Comparison of ENCODE assay signal across 26 cellular contexts in genomic region chr6:169490830-169491229, GRCh38.
DNase-seq lines count a peak whose midpoint lies in the region; ATAC-seq, FAIRE-seq and TF ChIP-seq lines count a peak whose summit lies in the region.
"Had no signal": no experiment of that assay in that cellular context is flagged by ENCODE, and none has a peak within 500 bp of the region (broad histone marks: within the 10 kb centered on the region; RNA-seq: fewer than 3 reads in every experiment).

No MANE protein-coding gene starts in this region.

- no peak overlapping the region for H3K9ac ChIP-seq in astrocyte (ENCODE audit: low read length)

- H3K27me3 Mint-ChIP-seq in astrocyte (ENCODE audit: low read depth, unreplicated experiment): no peaks in the 10 kb centered on the region
- H3K27me3 Mint-ChIP-seq: central memory CD8-positive, alpha-beta T cell had no signal

- H3K27ac ChIP-seq in astrocyte (ENCODE audit: low read depth, low read length) (no peak overlapping the region), caudate nucleus (ENCODE audit: low read depth, low read length) (no peak overlapping the region), Peyer's patch (peak overlapping the region in 1 of 4 donors; percentile 1)
- H3K27ac ChIP-seq: dorsolateral prefrontal cortex, gastroesophageal sphincter, right lobe of liver had no signal

- no peak for TF ChIP-seq POLR2A in Peyer's patch (IDR thresholded peaks at IDR 0.05)

- H3K9me3 ChIP-seq in astrocyte (ENCODE audit: insufficient read depth, low read depth, low read length): no peaks in the 10 kb centered on the region
- no peaks in the 10 kb centered on the region for H3K9me3 ChIP-seq in Peyer's patch

- no peak overlapping the region for H3K4me3 Mint-ChIP-seq in astrocyte (ENCODE audit: unreplicated experiment)
- H3K4me3 Mint-ChIP-seq: activated T-helper 1 cell treated with anti-CD3 and anti-CD28 coated beads, Interleukin-12 subunit alpha, Interleukin-12 subunit beta, Interleukin-2, Interleukin-4 antibody, amounts not matched to agents 30 ng/mL and 10 ng/mL and 1 ng/mL, durations not matched to agents 14 hours and 24 hours and 36 hours; CD4-positive, CD25-positive, alpha-beta regulatory T cell; central memory CD8-positive, alpha-beta T cell; neural crest cell; WTC11 had no signal

- H4K20me1 ChIP-seq in astrocyte (ENCODE audit: insufficient read depth, low read length): no peaks in the 10 kb centered on the region

- H3K36me3 ChIP-seq in astrocyte (ENCODE audit: insufficient read depth, low read length): no peaks in the 10 kb centered on the region
- H3K36me3 ChIP-seq in Peyer's patch: no peaks in the 10 kb centered on the region
- H3K36me3 ChIP-seq: gastroesophageal sphincter, right lobe of liver had no signal

- H3K4me2 ChIP-seq in astrocyte (ENCODE audit: low read length): no peak overlapping the region

- H3K36me3 Mint-ChIP-seq in astrocyte (ENCODE audit: low read depth, unreplicated experiment): no peaks in the 10 kb centered on the region
- H3K36me3 Mint-ChIP-seq: CD4-positive, CD25-positive, alpha-beta regulatory T cell; WTC11 had no signal

- no peaks in the 10 kb centered on the region for H3K27me3 ChIP-seq in astrocyte (ENCODE audit: insufficient read depth, low read length)
- no peaks in the 10 kb centered on the region for H3K27me3 ChIP-seq in Peyer's patch
- H3K27me3 ChIP-seq: dorsolateral prefrontal cortex, gastroesophageal sphincter, right lobe of liver had no signal

- DNase-seq in ELR (ENCODE audit: low read depth): peak; percentile 8
- peak; percentile 71 for DNase-seq in astrocyte (ENCODE audit: low read depth)
- peak; percentile 23 for DNase-seq in fibroblast of villous mesenchyme (ENCODE audit: low read depth)
- DNase-seq in stromal cell of bone marrow (ENCODE audit: low read depth): peak; percentile 71
- no peak for DNase-seq in caudate nucleus (lab: John Stamatoyannopoulos, UW)
- no peak for DNase-seq in Peyer's patch
- DNase-seq: activated CD4-positive, alpha-beta T cell treated with anti-CD3 and anti-CD28 coated beads, Interleukin-2, amount 50 U/mL, for 1 hour; activated naive CD4-positive, alpha-beta T cell treated with anti-CD3 and anti-CD28 coated beads, Interleukin-2, amount 50 U/mL, for 16 hours; CD4-positive, CD25-positive, alpha-beta regulatory T cell; dorsolateral prefrontal cortex; hypothalamus; NCI-H1105 treated with DMSO at 0.1 percent for 48 hours; NCI-H2029 treated with DMSO at 0.1 percent for 48 hours; NCI-H82; OCI-M1; right lobe of liver; T1000 had no signal

- H2AFZ ChIP-seq in astrocyte (ENCODE audit: low read depth, low read length): no peak overlapping the region

- no peaks in the 10 kb centered on the region for H3K9me3 Mint-ChIP-seq in astrocyte (ENCODE audit: unreplicated experiment)
- H3K9me3 Mint-ChIP-seq: activated T-helper 1 cell treated with anti-CD3 and anti-CD28 coated beads, Interleukin-12 subunit alpha, Interleukin-12 subunit beta, Interleukin-2, Interleukin-4 antibody, amounts not matched to agents 30 ng/mL and 10 ng/mL and 1 ng/mL, durations not matched to agents 14 hours and 24 hours and 36 hours; central memory CD8-positive, alpha-beta T cell had no signal

- H3K4me3 ChIP-seq in astrocyte (ENCODE audit: insufficient read depth, low read depth, low read length): no peak overlapping the region
- no peak overlapping the region for H3K4me3 ChIP-seq in fibroblast of villous mesenchyme (ENCODE audit: low read depth, low read length)
- H3K4me3 ChIP-seq in Peyer's patch: no peak overlapping the region
- H3K4me3 ChIP-seq: dorsolateral prefrontal cortex, gastroesophageal sphincter, right lobe of liver had no signal

- no peak for FAIRE-seq in astrocyte (lab: Jason Lieb, UNC)
- FAIRE-seq: D721Med, GM19239 had no signal

- H3K27ac Mint-ChIP-seq in astrocyte (ENCODE audit: unreplicated experiment): no peak overlapping the region
- H3K27ac Mint-ChIP-seq: activated T-helper 1 cell treated with anti-CD3 and anti-CD28 coated beads, Interleukin-12 subunit alpha, Interleukin-12 subunit beta, Interleukin-2, Interleukin-4 antibody, amounts not matched to agents 30 ng/mL and 10 ng/mL and 1 ng/mL, durations not matched to agents 14 hours and 24 hours and 36 hours; WTC11 had no signal

- peaks cover 2% of the 10 kb centered on the region for H3K4me1 Mint-ChIP-seq in astrocyte (ENCODE audit: low read depth, unreplicated experiment)
- H3K4me1 Mint-ChIP-seq: CD4-positive, CD25-positive, alpha-beta regulatory T cell; central memory CD8-positive, alpha-beta T cell; WTC11 had no signal

- ATAC-seq in HG03139 (IDR thresholded peaks at IDR 0.05; ENCODE audit: unreplicated experiment): no peak
- ATAC-seq: gastroesophageal sphincter, HCT116, WTC11 had no signal

- no peaks in the 10 kb centered on the region for H3K4me1 ChIP-seq in astrocyte (ENCODE audit: insufficient read depth, low read length)
- H3K4me1 ChIP-seq in Peyer's patch: no peaks in the 10 kb centered on the region
- H3K4me1 ChIP-seq: right lobe of liver had no signal

- H3K79me2 ChIP-seq in astrocyte (ENCODE audit: insufficient read depth, low read length): no peaks in the 10 kb centered on the region

- TF ChIP-seq CTCF in astrocyte (IDR thresholded peaks at IDR 0.05; ENCODE audit: insufficient read depth, low read depth, low read length) (no peak), fibroblast of villous mesenchyme (IDR thresholded peaks at IDR 0.05; ENCODE audit: insufficient read depth, low read depth, low read length) (no peak), Peyer's patch (IDR thresholded peaks at IDR 0.05) (no peak)

Comparison
In these comparisons a context has a peak if more than half of its experiments do, and no peak if none do; other contexts are left out.
1. DNase-seq: peak in ELR (single experiment), astrocyte (single experiment), fibroblast of villous mesenchyme (single experiment) and stromal cell of bone marrow (single experiment); none in caudate nucleus (0 of 61) and Peyer's patch (0 of 3).